Comparison of ENCODE assay signal across 13 cellular contexts in the genomic region with DNA sequence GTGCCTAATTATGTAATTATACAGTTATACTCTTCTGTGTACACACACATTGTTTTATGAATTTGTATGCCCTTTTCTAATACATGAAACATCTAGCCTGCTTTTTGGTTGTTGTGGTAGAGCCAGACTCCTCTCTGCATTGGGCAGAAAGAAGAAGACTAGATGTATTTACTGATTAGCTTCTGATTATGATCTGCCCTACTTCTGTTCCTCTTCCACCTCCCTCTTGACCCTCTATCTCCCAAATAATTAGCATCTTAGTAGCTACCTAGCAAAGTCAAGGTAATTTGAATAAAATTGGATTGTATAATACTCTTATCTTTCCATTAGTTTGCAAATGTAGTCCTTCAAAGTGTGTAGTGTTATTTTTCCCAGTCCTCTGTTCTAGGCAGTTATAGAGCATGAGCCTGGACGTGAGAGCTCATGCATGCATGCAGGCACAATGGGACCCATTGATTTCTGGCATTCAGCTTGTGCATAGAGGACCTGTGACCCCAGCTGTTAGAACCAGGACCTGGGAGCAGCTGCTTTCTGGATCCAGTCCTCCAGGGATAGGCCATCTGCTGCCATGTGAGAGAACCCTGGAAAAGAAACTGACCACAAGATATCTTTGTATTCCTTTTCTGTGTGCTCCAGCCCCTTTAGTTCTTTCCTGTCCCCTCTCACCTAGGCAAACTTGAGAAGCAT.
DNase-seq lines count a peak whose midpoint lies in the region; ATAC-seq, FAIRE-seq and TF ChIP-seq lines count a peak whose summit lies in the region.
"Had no signal": no experiment of that assay in that cellular context is flagged by ENCODE, and none has a peak within 500 bp of the region (broad histone marks: within the 10 kb centered on the region; RNA-seq: fewer than 3 reads in every experiment).

No MANE protein-coding gene starts in this region.

- TF ChIP-seq EP300 in HepG2 (IDR thresholded peaks at IDR 0.05; ENCODE audit: low read depth in 2 of 2, low read length in 2 of 2) (peak in 1 of 2 experiments; percentile 78; a peak in 1 of 4 replicates), HepG2 (CRISPR knock-in tag; IDR thresholded peaks at IDR 0.05; ENCODE audit: borderline replicate concordance) (no peak)

- peak; percentile 80 for ATAC-seq in HepG2
- ATAC-seq in right lobe of liver = no peak
- ATAC-seq in T-cell (replicated peaks in 1 of 4) = no peak
- ATAC-seq in GM19324 (IDR thresholded peaks at IDR 0.05; ENCODE audit: low FRiP score, unreplicated experiment) = no peak
- no peak for ATAC-seq in HG02973 (IDR thresholded peaks at IDR 0.05; ENCODE audit: unreplicated experiment)
- ATAC-seq: CD8-positive, alpha-beta T cell; PC-3 had no signal

- H4K20me1 ChIP-seq in HepG2 (ENCODE audit: insufficient read depth, low read length) = no peaks in the 10 kb centered on the region

- TF ChIP-seq CTCF in HepG2 (CRISPR knock-in tag; IDR thresholded peaks at IDR 0.05) (peak; percentile 27; the same call in 1 of the 2 replicates), right lobe of liver (IDR thresholded peaks at IDR 0.05) (no peak), Peyer's patch (IDR thresholded peaks at IDR 0.05) (no peak)

- peak overlapping the region; percentile 9 for H3K4me2 ChIP-seq in HepG2 (ENCODE audit: low read depth, low read length)

- peak; percentile 82 for DNase-seq in HepG2 (ENCODE audit: low spot score)
- no peak for DNase-seq in right lobe of liver
- no peak for DNase-seq in T-cell
- peak; percentile 73 for DNase-seq in midbrain (lab: John Stamatoyannopoulos, UW)
- DNase-seq in Peyer's patch = no peak
- DNase-seq in NCI-H774 (lab: John Stamatoyannopoulos, UW) = no peak
- DNase-seq: CD8-positive, alpha-beta T cell; GM23248; MV-4-11; PC-3; stimulated activated CD8-positive, alpha-beta memory T cell treated with anti-CD3 and anti-CD28 coated beads, Interleukin-4, amount 100 ng/mL, for 48 hours had no signal

- peaks cover 99% of the 10 kb centered on the region for H3K4me1 ChIP-seq in HepG2 (ENCODE audit: insufficient read depth, low read length)
- H3K4me1 ChIP-seq in right lobe of liver = peaks cover 0 to 28% (median 15%) of the 10 kb centered on the region in 4 donors
- H3K4me1 ChIP-seq in Peyer's patch = peaks cover 5 to 43% (median 27%) of the 10 kb centered on the region in 4 donors

- peaks cover 4% of the 10 kb centered on the region for H3K79me2 ChIP-seq in HepG2 (ENCODE audit: insufficient read depth, low read length)

- peak overlapping the region; percentile 19 to 20 for H3K27ac Mint-ChIP-seq in T-cell
- H3K27ac Mint-ChIP-seq: CD8-positive, alpha-beta T cell had no signal

- H3K36me3 Mint-ChIP-seq in T-cell = peaks cover 13% of the 10 kb centered on the region

- H3K36me3 ChIP-seq in HepG2 (replicated peaks in 1 of 2; ENCODE audit: control insufficient read depth in 1 of 2, insufficient read depth in 2 of 2, low read length in 2 of 2) (no peaks in the 10 kb centered on the region), right lobe of liver (no peaks in the 10 kb centered on the region), Peyer's patch (no peaks in the 10 kb centered on the region)

- no peak overlapping the region for H3K4me3 Mint-ChIP-seq in T-cell
- H3K4me3 Mint-ChIP-seq: CD8-positive, alpha-beta T cell had no signal

- H2AFZ ChIP-seq in HepG2 (ENCODE audit: low read length) = no peak overlapping the region
- H2AFZ ChIP-seq: GM23248 had no signal

- in situ Hi-C loops in HepG2 (cut with HindIII; ENCODE audit: extremely low pct_ligation_motif_present, low pct_unique_long_range_greater_than_20kb) = no loop called here

- H3K4me3 ChIP-seq in HepG2 (replicated peaks in 1 of 3; ENCODE audit: insufficient read depth in 1 of 3, low read depth in 2 of 3, low read length in 3 of 3) (no peak overlapping the region), right lobe of liver (no peak overlapping the region), Peyer's patch (no peak overlapping the region)
- H3K4me3 ChIP-seq: GM23248 had no signal

- intact Hi-C loops in HepG2 (cut with micrococcal nuclease; ENCODE audit: unreplicated experiment) (loop anchor here (2.0 kb wide), 1 partner anchor 85 kb away; no protein-coding TSS in a partner anchor), right lobe of liver (cut with DNase I) (no loop called here)

- no peak for TF ChIP-seq POLR2A in HepG2 (IDR thresholded peaks at IDR 0.05; ENCODE audit: insufficient read depth in 1 of 2, low read depth in 2 of 2, low read length in 2 of 2)
- TF ChIP-seq POLR2A in right lobe of liver (IDR thresholded peaks at IDR 0.05) = no peak
- no peak for TF ChIP-seq POLR2A in Peyer's patch (IDR thresholded peaks at IDR 0.05)

- peaks cover 77 to 82% (median 78%) of the 10 kb centered on the region in 3 donors for H3K4me1 Mint-ChIP-seq in T-cell

- no peaks in the 10 kb centered on the region for H3K27me3 Mint-ChIP-seq in T-cell

- TF ChIP-seq RAD21 in HepG2 (CRISPR knock-in tag; IDR thresholded peaks at IDR 0.05) = no peak

- no peak overlapping the region for H3K9ac ChIP-seq in HepG2 (ENCODE audit: insufficient read depth, low read depth, low read length)
- H3K9ac ChIP-seq: GM23248 had no signal

- H3K9me3 ChIP-seq in HepG2 (ENCODE audit: low read length) = no peaks in the 10 kb centered on the region
- no peaks in the 10 kb centered on the region for H3K9me3 ChIP-seq in right lobe of liver
- no peaks in the 10 kb centered on the region for H3K9me3 ChIP-seq in Peyer's patch

- BruUV-seq in HepG2 (replicated peaks; lab: Mats Ljungman, UMichigan) = no TSS peak

- CTCF ChIA-PET in HepG2 (lab: Yijun Ruan, JAX; ENCODE audit: low intra/inter-chr PET ratio, low total read pairs) = no interaction called here
- CTCF ChIA-PET in T-cell (lab: Charles Lee) = no interaction called here

- H3K27ac ChIP-seq in HepG2 (ENCODE audit: extremely low read length, insufficient read depth, low read length) (peak overlapping the region; percentile 80), right lobe of liver (no peak overlapping the region), Peyer's patch (no peak overlapping the region)
- H3K27ac ChIP-seq: GM23248 had no signal

- H3K9me3 Mint-ChIP-seq in T-cell = no peaks in the 10 kb centered on the region
- H3K9me3 Mint-ChIP-seq: CD8-positive, alpha-beta T cell had no signal

- H3K27me3 ChIP-seq in HepG2 (ENCODE audit: control insufficient read depth in 1 of 2, insufficient read depth in 2 of 2, low read length in 2 of 2) (no peaks in the 10 kb centered on the region), right lobe of liver (no peaks in the 10 kb centered on the region), Peyer's patch (no peaks in the 10 kb centered on the region)

- FAIRE-seq in HepG2 (lab: Jason Lieb, UNC) = peak; percentile 79

- POLR2A ChIA-PET in HepG2 (lab: Yijun Ruan, JAX) = interaction anchor here (1.2 to 1.3 kb wide), 2 partner anchors 10 to 39 kb away, joined by 3 to 4 read pairs; no protein-coding TSS in a partner anchor
- POLR2A ChIA-PET in T-cell (lab: Charles Lee) = interaction anchor here in 1 of 2 donors (0.6 kb wide), 1 partner anchor 18 kb away, joined by 3 read pairs; no protein-coding TSS in a partner anchor

- 5% methylated on average over 1 of the region's 1 CpG for WGBS in HepG2 (ENCODE audit: low lambda C conversion rate)
- 60% methylated on average over 1 of the region's 1 CpG for WGBS in right lobe of liver (ENCODE audit: insufficient coverage, low coverage, low lambda C conversion rate, missing lambda C conversion rate)

TF ChIP-seq in HepG2, 621 proteins besides CTCF, POLR2A, EP300 and RAD21 (continues in another document):
- TF ChIP-seq, protein P1, sequence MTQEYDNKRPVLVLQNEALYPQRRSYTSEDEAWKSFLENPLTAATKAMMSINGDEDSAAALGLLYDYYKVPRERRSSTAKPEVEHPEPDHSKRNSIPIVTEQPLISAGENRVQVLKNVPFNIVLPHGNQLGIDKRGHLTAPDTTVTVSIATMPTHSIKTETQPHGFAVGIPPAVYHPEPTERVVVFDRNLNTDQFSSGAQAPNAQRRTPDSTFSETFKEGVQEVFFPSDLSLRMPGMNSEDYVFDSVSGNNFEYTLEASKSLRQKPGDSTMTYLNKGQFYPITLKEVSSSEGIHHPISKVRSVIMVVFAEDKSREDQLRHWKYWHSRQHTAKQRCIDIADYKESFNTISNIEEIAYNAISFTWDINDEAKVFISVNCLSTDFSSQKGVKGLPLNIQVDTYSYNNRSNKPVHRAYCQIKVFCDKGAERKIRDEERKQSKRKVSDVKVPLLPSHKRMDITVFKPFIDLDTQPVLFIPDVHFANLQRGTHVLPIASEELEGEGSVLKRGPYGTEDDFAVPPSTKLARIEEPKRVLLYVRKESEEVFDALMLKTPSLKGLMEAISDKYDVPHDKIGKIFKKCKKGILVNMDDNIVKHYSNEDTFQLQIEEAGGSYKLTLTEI (CRISPR knock-in tag; conservative IDR thresholded peaks at IDR 0.05) = no peak
- 0 out of 2 replicates have a peak, but pooled peaks have one; percentile 34 for TF ChIP-seq RCOR2 (CRISPR knock-in tag; IDR thresholded peaks at IDR 0.05)

Comparison
In these comparisons a context has a peak if more than half of its experiments do, and no peak if none do; other contexts are left out.
1. DNase-seq: peak in HepG2 (single experiment) and midbrain (single experiment); none in right lobe of liver (0 of 3), T-cell (0 of 34), Peyer's patch (0 of 3) and NCI-H774 (single experiment).